Comparison of ENCODE assay signal across 9 cellular contexts in the genomic region with DNA sequence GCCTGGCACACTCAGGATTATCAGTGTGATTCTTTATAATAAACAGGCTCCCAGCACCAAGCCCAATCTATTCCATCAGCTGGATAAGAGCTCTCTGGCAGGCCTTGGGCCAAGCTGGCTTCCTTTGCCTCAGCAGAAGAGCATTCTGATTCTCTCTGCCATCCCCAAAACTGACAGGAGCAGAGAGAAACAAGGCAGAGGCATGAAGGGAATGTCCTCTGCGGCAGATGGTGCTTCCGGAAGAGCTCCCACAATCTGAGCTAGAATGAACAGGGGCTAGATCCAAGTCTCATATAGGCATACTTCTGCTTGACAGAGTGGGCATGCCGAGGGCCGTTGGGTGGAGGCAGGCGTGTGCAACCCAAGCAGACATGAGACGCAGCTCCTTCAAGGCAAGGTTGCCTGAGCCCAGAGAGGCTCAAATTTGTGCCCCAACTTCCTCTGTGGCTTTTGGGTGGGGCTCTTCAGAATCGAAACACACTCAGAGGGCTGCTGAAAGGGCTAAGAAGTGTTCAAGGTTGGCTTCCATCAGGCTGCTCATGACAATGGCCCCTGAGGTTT. TPM values are rescaled to one million over a fixed set of nuclear protein-coding genes. Genes with fewer than 3 reads are reported as not detected.
DNase-seq lines count a peak whose midpoint lies in the region; ATAC-seq, FAIRE-seq and TF ChIP-seq lines count a peak whose summit lies in the region.
"Had no signal": no experiment of that assay in that cellular context is flagged by ENCODE, and none has a peak within 500 bp of the region (broad histone marks: within the 10 kb centered on the region; RNA-seq: fewer than 3 reads in every experiment).

No MANE protein-coding gene starts in this region.

- no peak overlapping the region for H3K4me2 ChIP-seq in neuronal stem cell (ENCODE audit: insufficient read depth, low read length, poor library complexity, severe bottlenecking)

- peaks cover 12 to 67% of the 10 kb centered on the region in 2 donors for H3K36me3 ChIP-seq in neuronal stem cell (replicated peaks in 1 of 2; ENCODE audit: control insufficient read depth in 2 of 2, insufficient read depth in 2 of 2, low read length in 2 of 2)
- peaks cover 3% of the 10 kb centered on the region; the same call in 1 of the 2 replicates for H3K36me3 ChIP-seq in BE2C

- no peaks in the 10 kb centered on the region for H3K27me3 ChIP-seq in neuronal stem cell (ENCODE audit: control insufficient read depth in 3 of 3, insufficient read depth in 3 of 3, low read depth in 1 of 3, low read length in 3 of 3)
- H3K27me3 ChIP-seq in BE2C: no peaks in the 10 kb centered on the region

- H2BK12ac ChIP-seq in neuronal stem cell (ENCODE audit: low read length): no peak overlapping the region

- peaks cover 6 to 25% of the 10 kb centered on the region in 2 donors for H3K4me1 ChIP-seq in neuronal stem cell (ENCODE audit: control insufficient read depth in 2 of 2, insufficient read depth in 1 of 2, low read depth in 1 of 2, low read length in 2 of 2)
- H3K4me1 ChIP-seq in BE2C: no peaks in the 10 kb centered on the region; the same call in none of the 2 replicates

- H3K4me3 ChIP-seq in neuronal stem cell (ENCODE audit: low read length in 2 of 2) (no peak overlapping the region), BE2C (ENCODE audit: low read depth, low read length) (no peak overlapping the region)

- no peak overlapping the region for H3K14ac ChIP-seq in neuronal stem cell (ENCODE audit: low read length)

- H3K4me1 Mint-ChIP-seq in activated naive CD8-positive, alpha-beta T cell treated with anti-CD3 and anti-CD28 coated beads, Interleukin-2, amount 50 U/mL, for 24 hours: peaks cover 78% of the 10 kb centered on the region

- intact Hi-C loops in Right ventricle myocardium superior (cut with DNase I): no loop called here

- DNase-seq in GM12891 (ENCODE audit: insufficient read length, low spot score) (peak; percentile 37), NOMO-1 treated with dmso at 0.1 percent for 144 hours (lab: John Stamatoyannopoulos, UW; ENCODE audit: unreplicated experiment) (peak; percentile 87), neuronal stem cell (ENCODE audit: low spot score) (no peak), hypothalamus (lab: John Stamatoyannopoulos, UW) (no peak), BE2C (no peak), Right ventricle myocardium superior (no peak)
- DNase-seq in activated naive CD8-positive, alpha-beta T cell treated with anti-CD3 and anti-CD28 coated beads, Interleukin-2, amount 50 U/mL, for 24 hours: peak; percentile 45

- no peak overlapping the region for H3K18ac ChIP-seq in neuronal stem cell (ENCODE audit: low read length)

- no peak overlapping the region for H3K4ac ChIP-seq in neuronal stem cell (ENCODE audit: low read length)

- no peak overlapping the region for H4K8ac ChIP-seq in neuronal stem cell (ENCODE audit: low read depth, low read length)

- H3K27me3 Mint-ChIP-seq in activated naive CD8-positive, alpha-beta T cell treated with anti-CD3 and anti-CD28 coated beads, Interleukin-2, amount 50 U/mL, for 24 hours: no peaks in the 10 kb centered on the region

- peak overlapping the region; percentile 85 for H3K27ac Mint-ChIP-seq in activated naive CD8-positive, alpha-beta T cell treated with anti-CD3 and anti-CD28 coated beads, Interleukin-2, amount 50 U/mL, for 24 hours

- ATAC-seq in GM21723 (IDR thresholded peaks at IDR 0.05; ENCODE audit: unreplicated experiment): peak; percentile 58
- peak; percentile 64 for ATAC-seq in activated naive CD8-positive, alpha-beta T cell treated with anti-CD3 and anti-CD28 coated beads, Interleukin-2, amount 50 U/mL, for 24 hours
- no peak for ATAC-seq in Right ventricle myocardium superior (ENCODE audit: poor library complexity)

- no peak overlapping the region for H3K27ac ChIP-seq in neuronal stem cell (replicated peaks; ENCODE audit: low read length)

- no peak overlapping the region for H2BK5ac ChIP-seq in neuronal stem cell (ENCODE audit: low read length)

- H3K9me3 Mint-ChIP-seq in activated naive CD8-positive, alpha-beta T cell treated with anti-CD3 and anti-CD28 coated beads, Interleukin-2, amount 50 U/mL, for 24 hours: no peaks in the 10 kb centered on the region

- no peak overlapping the region for H3K23ac ChIP-seq in neuronal stem cell (ENCODE audit: low read depth, low read length, poor library complexity)

- H2BK120ac ChIP-seq in neuronal stem cell (ENCODE audit: low read depth, low read length): no peak overlapping the region

- no peak overlapping the region for H3K9ac ChIP-seq in neuronal stem cell (ENCODE audit: low read depth, low read length, poor library complexity)

- WGBS in neuronal stem cell (ENCODE audit: extremely low coverage in 2 of 2, insufficient read length in 2 of 2, insufficient replicate concordance in 1 of 2), 2 donors: no CpG with 5 or more reads among the region's 7 CpGs

- no peaks in the 10 kb centered on the region for H3K9me3 ChIP-seq in neuronal stem cell (replicated peaks in 1 of 2; ENCODE audit: control insufficient read depth in 2 of 2, insufficient read depth in 1 of 2, low read depth in 1 of 2, low read length in 2 of 2)
- H3K9me3 ChIP-seq in BE2C: peaks cover 2% of the 10 kb centered on the region; the same call in 1 of the 2 replicates

- H3K36me3 Mint-ChIP-seq in activated naive CD8-positive, alpha-beta T cell treated with anti-CD3 and anti-CD28 coated beads, Interleukin-2, amount 50 U/mL, for 24 hours (ENCODE audit: low read depth): peaks cover 14% of the 10 kb centered on the region

- TF ChIP-seq POLR2A in GM12891 (IDR thresholded peaks at IDR 0.05; ENCODE audit: low read depth, low read length): no peak

- no peak overlapping the region for H4K91ac ChIP-seq in neuronal stem cell (ENCODE audit: low read depth, low read length, poor library complexity)

- FAIRE-seq in GM12891 (lab: Jason Lieb, UNC): peak; percentile 71

- TF ChIP-seq CTCF in BE2C (IDR thresholded peaks at IDR 0.05; ENCODE audit: low read depth, low read length): no peak

- no peak overlapping the region for H2AFZ ChIP-seq in neuronal stem cell (ENCODE audit: low read length)

- H2BK15ac ChIP-seq in neuronal stem cell (ENCODE audit: low read length): no peak overlapping the region

- H3K79me1 ChIP-seq in neuronal stem cell (ENCODE audit: low read depth, low read length): no peaks in the 10 kb centered on the region

- H2AK5ac ChIP-seq in neuronal stem cell (ENCODE audit: low read depth, low read length): peak overlapping the region; percentile 49

- H3K4me3 Mint-ChIP-seq in activated naive CD8-positive, alpha-beta T cell treated with anti-CD3 and anti-CD28 coated beads, Interleukin-2, amount 50 U/mL, for 24 hours: peak overlapping the region; percentile 40

TF ChIP-seq in GM12891, 5 proteins besides CTCF, POLR2A, EP300 and RAD21:
- no peak for TF ChIP-seq POU2F2 (IDR thresholded peaks at IDR 0.05; ENCODE audit: low read depth, low read length)
- TF ChIP-seq PAX5 (IDR thresholded peaks at IDR 0.05; ENCODE audit: insufficient read depth, low read length, severe bottlenecking): no peak
- no peak for TF ChIP-seq TAF1 (IDR thresholded peaks at IDR 0.05; ENCODE audit: low read depth, low read length)
- TF ChIP-seq POLR2AphosphoS5 (IDR thresholded peaks at IDR 0.05; ENCODE audit: low read depth, low read length): no peak
- TF ChIP-seq SPI1 (IDR thresholded peaks at IDR 0.05; ENCODE audit: low read depth, low read length): peak; percentile 13; the same call in 1 of the 2 replicates

RNA-seq across cellular contexts. Expression of gene CAPN2, which starts 4.0 kb away (rescaled TPM):
- 1.9 TPM for polyA plus RNA-seq in GM12891 (2012; ENCODE audit: low read depth, missing spikeins)
- polyA plus RNA-seq in neuronal stem cell (2013, experiment 1 of 2): 50.4 TPM
- 50.8 TPM for polyA plus RNA-seq in neuronal stem cell (2013, experiment 2 of 2)
- 66.5 TPM for polyA plus RNA-seq in BE2C (2012; ENCODE audit: insufficient read depth, insufficient read length, low read depth)
- total RNA-seq in Right ventricle myocardium superior: 72.6 TPM

RNA-seq across cellular contexts. Expression of gene CAPN8, which starts 50.9 kb away (rescaled TPM):
- not detected for polyA plus RNA-seq in GM12891 (2012; ENCODE audit: low read depth, missing spikeins)
- 0.21 TPM for polyA plus RNA-seq in neuronal stem cell (2013, experiment 1 of 2)
- 0.10 TPM for polyA plus RNA-seq in neuronal stem cell (2013, experiment 2 of 2)
- not detected for polyA plus RNA-seq in BE2C (2012; ENCODE audit: insufficient read depth, insufficient read length, low read depth)
- not detected for total RNA-seq in Right ventricle myocardium superior
- total RNA-seq: M059J had no signal

Comparison
In these comparisons a context has a peak if more than half of its experiments do, and no peak if none do; other contexts are left out.
1. DNase-seq: peak in GM12891 (single experiment), NOMO-1 treated with dmso at 0.1 percent for 144 hours (single experiment) and activated naive CD8-positive, alpha-beta T cell treated with anti-CD3 and anti-CD28 coated beads, Interleukin-2, amount 50 U/mL, for 24 hours (single experiment); none in neuronal stem cell (single experiment), hypothalamus (0 of 51), BE2C (single experiment) and Right ventricle myocardium superior (single experiment).